Comparison of ENCODE assay signal across 12 cellular contexts in the genomic region with DNA sequence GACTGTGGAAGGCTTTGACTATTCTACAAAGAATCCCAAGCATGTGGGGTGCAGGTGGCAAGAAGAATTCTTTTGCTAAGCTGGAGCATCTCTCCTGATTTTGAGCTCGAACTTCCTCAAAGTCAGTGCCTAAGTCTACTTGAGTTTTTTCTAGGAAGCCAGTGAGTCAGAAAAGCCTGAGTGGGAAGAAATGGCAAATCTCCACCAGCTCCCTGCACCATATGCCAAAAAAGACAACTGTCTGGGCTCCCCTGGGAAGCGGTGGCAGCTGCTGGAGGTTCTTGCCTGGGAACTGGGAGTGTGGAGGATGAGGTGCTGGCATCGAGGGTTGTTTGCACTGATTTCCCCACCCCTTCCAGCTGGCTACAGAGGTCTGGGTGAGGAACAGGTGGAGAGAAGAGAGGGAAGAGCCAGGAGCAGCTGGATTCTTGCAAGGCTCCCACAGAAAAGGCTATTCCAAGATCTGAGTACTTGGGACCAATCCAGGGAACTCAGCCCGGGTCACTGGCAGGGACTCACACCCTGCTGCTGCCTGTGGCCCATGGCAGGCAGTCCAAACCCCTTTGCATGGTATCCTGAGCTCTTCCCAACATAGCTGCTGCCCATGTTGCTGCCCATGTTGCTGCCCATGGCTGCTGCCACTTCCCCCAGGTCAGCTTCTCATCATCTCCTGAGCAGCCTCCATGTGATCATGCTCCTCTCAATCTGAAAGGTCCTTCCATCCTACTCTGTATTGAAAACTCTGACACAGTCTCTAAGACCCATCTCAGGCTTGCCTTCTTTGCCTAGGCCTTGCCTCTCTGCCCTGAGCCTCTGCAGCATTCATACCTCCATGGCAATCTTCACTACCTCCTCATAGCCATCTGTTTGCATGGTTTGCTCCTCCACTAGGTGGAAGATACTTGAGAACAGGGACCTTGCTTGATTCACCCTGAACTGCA.
A peak's percentile ranks its signal among the peaks of the same experiment; 100 is the strongest.
DNase-seq lines count a peak whose midpoint lies in the region; ATAC-seq and TF ChIP-seq lines count a peak whose summit lies in the region.
"Had no signal": no experiment of that assay in that cellular context is flagged by ENCODE, and none has a peak within 500 bp of the region (broad histone marks: within the 10 kb centered on the region; RNA-seq: fewer than 3 reads in every experiment).

No MANE protein-coding gene starts in this region.

- intact Hi-C loops in left cardiac atrium (cut with DNase I): no loop called here
- intact Hi-C loops in transverse colon (cut with DNase I; ENCODE audit: low total_unique reads): no loop called here
- intact Hi-C loops in activated CD8-positive, alpha-beta T cell treated with anti-CD3 and anti-CD28 coated beads for 36 hours (cut with micrococcal nuclease): no loop called here

- H3K36me3 Mint-ChIP-seq in activated CD8-positive, alpha-beta T cell treated with anti-CD3 and anti-CD28 coated beads for 36 hours (ENCODE audit: low read depth): no peaks in the 10 kb centered on the region

- H3K4me1 Mint-ChIP-seq in activated CD8-positive, alpha-beta T cell treated with anti-CD3 and anti-CD28 coated beads for 36 hours (ENCODE audit: low read depth): no peaks in the 10 kb centered on the region

- no peaks in the 10 kb centered on the region for H3K27me3 ChIP-seq in SJCRH30
- H3K27me3 ChIP-seq in transverse colon: no peaks in the 10 kb centered on the region
- H3K27me3 ChIP-seq: neutrophil had no signal

- POLR2A ChIA-PET in activated CD8-positive, alpha-beta T cell treated with anti-CD3 and anti-CD28 coated beads for 36 hours (lab: Charles Lee): interaction anchor here (0.5 kb wide), 1 partner anchor 163 kb away, joined by 3 read pairs; no protein-coding TSS in a partner anchor

- WGBS in transverse colon (ENCODE audit: low coverage in 1 of 2), 2 donors: 31% methylated on average over 4 of the region's 4 CpGs; no CpG with 5 or more reads in 1 of the 2 donors

- no peak overlapping the region for H3K4me3 Mint-ChIP-seq in activated CD8-positive, alpha-beta T cell treated with anti-CD3 and anti-CD28 coated beads for 36 hours

- no peak overlapping the region for H3K4me3 ChIP-seq in SJCRH30
- no peak overlapping the region for H3K4me3 ChIP-seq in transverse colon

- no peak for TF ChIP-seq EP300 in transverse colon (IDR thresholded peaks at IDR 0.05; ENCODE audit: low read depth)

- peak overlapping the region; percentile 90 for H3K27ac ChIP-seq in SJCRH30
- H3K27ac ChIP-seq in transverse colon: no peak overlapping the region
- H3K27ac ChIP-seq: KMS-11, neutrophil had no signal

- H3K36me3 ChIP-seq in SJCRH30 (no peaks in the 10 kb centered on the region), transverse colon (no peaks in the 10 kb centered on the region)
- H3K36me3 ChIP-seq: neutrophil had no signal

- in situ Hi-C loops in transverse colon (cut with MboI; ENCODE audit: low pct_ligation_motif_present in 1 of 4, low pct_unique_long_range_greater_than_20kb in 1 of 4, low sequenced_read_pairs in 3 of 4): no loop called here

- TF ChIP-seq POLR2A in transverse colon (IDR thresholded peaks at IDR 0.05): no peak

- no peak for TF ChIP-seq CTCF in transverse colon (IDR thresholded peaks at IDR 0.05)
- no peak for TF ChIP-seq CTCF in activated CD8-positive, alpha-beta T cell treated with anti-CD3 and anti-CD28 coated beads for 36 hours (IDR thresholded peaks at IDR 0.05)

- peak; percentile 27 to 88 for ATAC-seq in left cardiac atrium
- ATAC-seq in activated CD8-positive, alpha-beta T cell treated with anti-CD3 and anti-CD28 coated beads for 36 hours: no peak

- H3K9me3 Mint-ChIP-seq in activated CD8-positive, alpha-beta T cell treated with anti-CD3 and anti-CD28 coated beads for 36 hours: no peaks in the 10 kb centered on the region

- H3K4me1 ChIP-seq in SJCRH30 (peaks cover 30% of the 10 kb centered on the region), transverse colon (no peaks in the 10 kb centered on the region)

- DNase-seq in HCEC 1CT (peak; percentile 58), SJCRH30 (peak; percentile 98 to 99), left cardiac atrium (no peak), superior temporal gyrus (ENCODE audit: extremely low spot score) (peak; percentile 70), transverse colon (no peak)
- no peak for DNase-seq in NK-92 treated with Interleukin-12 subunit alpha and Interleukin-12 subunit beta, amount 100 ng/mL, for 24 hours (lab: John Stamatoyannopoulos, UW)
- DNase-seq in activated CD8-positive, alpha-beta T cell treated with anti-CD3 and anti-CD28 coated beads for 36 hours: no peak
- DNase-seq: GOT3; NCI-H526; stimulated activated CD4-positive, alpha-beta T cell treated with anti-CD3 and anti-CD28 coated beads, Interleukin-4, amount 100 ng/mL, for 1 hour had no signal

- CTCF ChIA-PET in activated CD8-positive, alpha-beta T cell treated with anti-CD3 and anti-CD28 coated beads for 36 hours (lab: Charles Lee): no interaction called here

- H3K27me3 Mint-ChIP-seq in activated CD8-positive, alpha-beta T cell treated with anti-CD3 and anti-CD28 coated beads for 36 hours: peaks cover 8% of the 10 kb centered on the region

- peaks cover 4% of the 10 kb centered on the region; the same call in 1 of the 2 replicates for H3K9me3 ChIP-seq in SJCRH30 (replicated peaks)
- H3K9me3 ChIP-seq in transverse colon: no peaks in the 10 kb centered on the region
- H3K9me3 ChIP-seq: neutrophil had no signal

- no peak overlapping the region for H3K27ac Mint-ChIP-seq in activated CD8-positive, alpha-beta T cell treated with anti-CD3 and anti-CD28 coated beads for 36 hours

Comparison
In these comparisons a context has a peak if more than half of its experiments do, and no peak if none do; other contexts are left out.
1. DNase-seq: peak in HCEC 1CT (single experiment), SJCRH30 (2 of 2) and superior temporal gyrus (single experiment); none in left cardiac atrium (single experiment), transverse colon (single experiment), NK-92 treated with Interleukin-12 subunit alpha and Interleukin-12 subunit beta, amount 100 ng/mL, for 24 hours (single experiment) and activated CD8-positive, alpha-beta T cell treated with anti-CD3 and anti-CD28 coated beads for 36 hours (single experiment).